In the genomic region with DNA sequence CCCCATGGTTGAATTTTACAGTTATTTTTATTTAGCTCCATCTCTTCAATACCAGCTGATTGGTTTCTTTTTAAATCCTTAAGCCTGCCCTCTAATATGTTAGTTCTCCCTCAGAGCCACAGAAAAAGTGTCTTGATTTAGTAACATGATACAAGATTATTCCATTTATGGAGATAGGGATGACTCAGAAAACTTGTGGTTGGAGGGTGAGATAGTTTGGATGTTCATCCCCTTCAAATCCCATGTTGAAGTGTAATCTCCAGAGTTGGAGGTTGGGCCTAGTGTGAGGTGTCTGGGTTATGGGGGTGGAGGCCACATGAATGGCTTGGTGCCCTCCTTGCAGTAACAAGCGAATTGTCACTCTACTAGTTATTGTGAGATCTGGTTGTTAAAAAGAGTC, we compare ENCODE assay signal across 24 cellular contexts.
DNase-seq lines count a peak whose midpoint lies in the region; ATAC-seq, FAIRE-seq and TF ChIP-seq lines count a peak whose summit lies in the region.
"Had no signal": no experiment of that assay in that cellular context is flagged by ENCODE, and none has a peak within 500 bp of the region (broad histone marks: within the 10 kb centered on the region; RNA-seq: fewer than 3 reads in every experiment).

No MANE protein-coding gene starts in this region.

- H3K4me1 Mint-ChIP-seq in astrocyte (ENCODE audit: low read depth, unreplicated experiment) = no peaks in the 10 kb centered on the region
- H3K4me1 Mint-ChIP-seq: CD8-positive, alpha-beta memory T cell had no signal

- no peak for TF ChIP-seq EP300 in HepG2 (IDR thresholded peaks at IDR 0.05; ENCODE audit: low read depth in 2 of 2, low read length in 2 of 2)
- no peak for TF ChIP-seq EP300 in HepG2 (CRISPR knock-in tag; IDR thresholded peaks at IDR 0.05; ENCODE audit: borderline replicate concordance)

- no peak for FAIRE-seq in astrocyte (lab: Jason Lieb, UNC)
- no peak for FAIRE-seq in HepG2 (lab: Jason Lieb, UNC)
- FAIRE-seq: A204.1, G401.6, GM12892, RCC 7860 had no signal

- H3K4me3 ChIP-seq in astrocyte (ENCODE audit: insufficient read depth, low read depth, low read length) (no peak overlapping the region), fibroblast of mammary gland (ENCODE audit: control insufficient read depth, low read depth, low read length) (no peak overlapping the region), HepG2 (replicated peaks in 1 of 3; ENCODE audit: insufficient read depth in 1 of 3, low read depth in 2 of 3, low read length in 3 of 3) (no peak overlapping the region), body of pancreas (no peak overlapping the region)
- H3K4me3 ChIP-seq: MG63, SJSA1 had no signal

- no peak for TF ChIP-seq RAD21 in HepG2 (CRISPR knock-in tag; IDR thresholded peaks at IDR 0.05)

- TF ChIP-seq CTCF in astrocyte (IDR thresholded peaks at IDR 0.05; ENCODE audit: insufficient read depth, low read depth, low read length) (no peak), fibroblast of mammary gland (conservative IDR thresholded peaks at IDR 0.05; ENCODE audit: control insufficient read depth, insufficient read depth, low read depth, low read length) (no peak), HepG2 (CRISPR knock-in tag; IDR thresholded peaks at IDR 0.05) (no peak), body of pancreas (IDR thresholded peaks at IDR 0.05) (no peak)

- H3K27me3 ChIP-seq in astrocyte (ENCODE audit: insufficient read depth, low read length) = no peaks in the 10 kb centered on the region
- H3K27me3 ChIP-seq in HepG2 (ENCODE audit: control insufficient read depth in 1 of 2, insufficient read depth in 2 of 2, low read length in 2 of 2) = no peaks in the 10 kb centered on the region
- no peaks in the 10 kb centered on the region for H3K27me3 ChIP-seq in body of pancreas

- in situ Hi-C loops in HepG2 (cut with HindIII; ENCODE audit: extremely low pct_ligation_motif_present, low pct_unique_long_range_greater_than_20kb) = no loop called here

- no peaks in the 10 kb centered on the region for H3K36me3 ChIP-seq in astrocyte (ENCODE audit: insufficient read depth, low read length)
- H3K36me3 ChIP-seq in HepG2 (replicated peaks in 1 of 2; ENCODE audit: control insufficient read depth in 1 of 2, insufficient read depth in 2 of 2, low read length in 2 of 2) = no peaks in the 10 kb centered on the region
- no peaks in the 10 kb centered on the region for H3K36me3 ChIP-seq in body of pancreas (replicated peaks in 1 of 2; ENCODE audit: insufficient read depth in 1 of 2, low read depth in 2 of 2)
- H3K36me3 ChIP-seq: MG63, SJSA1 had no signal

- H3K9ac ChIP-seq in astrocyte (ENCODE audit: low read length) (no peak overlapping the region), HepG2 (ENCODE audit: insufficient read depth, low read depth, low read length) (no peak overlapping the region)

- H3K4me2 ChIP-seq in astrocyte (ENCODE audit: low read length) (no peak overlapping the region), HepG2 (ENCODE audit: low read depth, low read length) (no peak overlapping the region)

- H3K79me2 ChIP-seq in astrocyte (ENCODE audit: insufficient read depth, low read length) (no peaks in the 10 kb centered on the region), HepG2 (ENCODE audit: insufficient read depth, low read length) (no peaks in the 10 kb centered on the region)

- no peak overlapping the region for H3K27ac Mint-ChIP-seq in astrocyte (ENCODE audit: unreplicated experiment)
- H3K27ac Mint-ChIP-seq: CD8-positive, alpha-beta memory T cell had no signal

- CTCF ChIA-PET in HepG2 (lab: Yijun Ruan, JAX; ENCODE audit: low intra/inter-chr PET ratio, low total read pairs) = no interaction called here

- peaks cover 5% of the 10 kb centered on the region for H3K27me3 Mint-ChIP-seq in astrocyte (ENCODE audit: low read depth, unreplicated experiment)

- WGBS in HepG2 (ENCODE audit: low lambda C conversion rate) = 0% methylated on average over 1 of the region's 1 CpG
- 75 to 92% methylated on average over 1 of the region's 1 CpG for WGBS in body of pancreas, 2 donors

- no TSS peak for BruUV-seq in HepG2 (replicated peaks; lab: Mats Ljungman, UMichigan)

- intact Hi-C loops in HepG2 (cut with micrococcal nuclease; ENCODE audit: unreplicated experiment) (no loop called here), body of pancreas (cut with DNase I) (no loop called here)

- TF ChIP-seq POLR2A in HepG2 (IDR thresholded peaks at IDR 0.05; ENCODE audit: insufficient read depth in 1 of 2, low read depth in 2 of 2, low read length in 2 of 2) (no peak), body of pancreas (IDR thresholded peaks at IDR 0.05) (no peak)

- H4K20me1 ChIP-seq in astrocyte (ENCODE audit: insufficient read depth, low read length) (no peaks in the 10 kb centered on the region), HepG2 (ENCODE audit: insufficient read depth, low read length) (no peaks in the 10 kb centered on the region)

- ATAC-seq in HepG2 = no peak
- ATAC-seq in body of pancreas = no peak
- ATAC-seq in HG03571 (IDR thresholded peaks at IDR 0.05; ENCODE audit: unreplicated experiment) = no peak
- ATAC-seq: Right ventricle myocardium inferior had no signal

- DNase-seq in EH (ENCODE audit: low read depth) (peak; percentile 25), LHCN-M2 (ENCODE audit: low read depth) (peak; percentile 47), astrocyte (ENCODE audit: low read depth) (peak; percentile 14), fibroblast of mammary gland (ENCODE audit: low read depth) (peak; percentile 30), HepG2 (ENCODE audit: low spot score) (no peak), epidermal melanocyte (ENCODE audit: insufficient read length, low spot score) (no peak), body of pancreas (no peak)
- DNase-seq: CD8-positive, alpha-beta memory T cell; DMS79; MG63; NCI-H1417; NCI-H1694 treated with DMSO at 0.1 percent for 48 hours; NCI-H2081 treated with DMSO at 0.1 percent for 48 hours; NCI-H2171 treated with DMSO at 0.1 percent for 48 hours; NCI-H524 treated with DMSO at 0.1 percent for 48 hours; NCI-H82 had no signal

- H3K36me3 Mint-ChIP-seq in astrocyte (ENCODE audit: low read depth, unreplicated experiment) = no peaks in the 10 kb centered on the region
- H3K36me3 Mint-ChIP-seq: CD8-positive, alpha-beta memory T cell had no signal

- POLR2A ChIA-PET in HepG2 (lab: Yijun Ruan, JAX) = no interaction called here

- H2AFZ ChIP-seq in astrocyte (ENCODE audit: low read depth, low read length) = no peak overlapping the region
- H2AFZ ChIP-seq in HepG2 (ENCODE audit: low read length) = no peak overlapping the region

- H3K9me3 ChIP-seq in astrocyte (ENCODE audit: insufficient read depth, low read depth, low read length) = no peaks in the 10 kb centered on the region
- H3K9me3 ChIP-seq in HepG2 (ENCODE audit: low read length) = no peaks in the 10 kb centered on the region
- H3K9me3 ChIP-seq in body of pancreas = no peaks in the 10 kb centered on the region
- H3K9me3 ChIP-seq: MG63, SJSA1 had no signal

- H3K9me3 Mint-ChIP-seq in astrocyte (ENCODE audit: unreplicated experiment) = peaks cover 3% of the 10 kb centered on the region
- H3K9me3 Mint-ChIP-seq: CD8-positive, alpha-beta memory T cell had no signal

- H3K4me3 Mint-ChIP-seq in astrocyte (ENCODE audit: unreplicated experiment) = no peak overlapping the region
- H3K4me3 Mint-ChIP-seq: CD8-positive, alpha-beta memory T cell had no signal

- no peak overlapping the region for H3K27ac ChIP-seq in astrocyte (ENCODE audit: low read depth, low read length)
- no peak overlapping the region for H3K27ac ChIP-seq in HepG2 (ENCODE audit: extremely low read length, insufficient read depth, low read length)
- no peak overlapping the region for H3K27ac ChIP-seq in body of pancreas
- H3K27ac ChIP-seq: C4-2B, SJSA1 had no signal

- no peaks in the 10 kb centered on the region for H3K4me1 ChIP-seq in astrocyte (ENCODE audit: insufficient read depth, low read length)
- H3K4me1 ChIP-seq in HepG2 (ENCODE audit: insufficient read depth, low read length) = no peaks in the 10 kb centered on the region
- no peaks in the 10 kb centered on the region for H3K4me1 ChIP-seq in body of pancreas
- H3K4me1 ChIP-seq: SJSA1 had no signal

TF ChIP-seq in HepG2, 621 proteins besides CTCF, POLR2A, EP300 and RAD21:
- TF ChIP-seq ZNF12 (CRISPR knock-in tag; IDR thresholded peaks at IDR 0.05) = no peak
- TF ChIP-seq THAP9 (CRISPR knock-in tag; IDR thresholded peaks at IDR 0.05; ENCODE audit: borderline replicate concordance) = no peak
- TF ChIP-seq ZNF800 (CRISPR knock-in tag; IDR thresholded peaks at IDR 0.05) = no peak
- TF ChIP-seq MED8 (CRISPR knock-in tag; IDR thresholded peaks at IDR 0.05; ENCODE audit: insufficient replicate concordance) = no peak

Comparison
In these comparisons a context has a peak if more than half of its experiments do, and no peak if none do; other contexts are left out.
1. DNase-seq: peak in EH (single experiment), LHCN-M2 (single experiment), astrocyte (single experiment) and fibroblast of mammary gland (single experiment); none in HepG2 (single experiment), epidermal melanocyte (single experiment) and body of pancreas (0 of 4).